Comparison of ENCODE assay signal across 14 cellular contexts in genomic region chr12:7847964-7848422, GRCh38. TPM values are rescaled to one million over a fixed set of nuclear protein-coding genes. Genes with fewer than 3 reads are reported as not detected.
A peak's percentile ranks its signal among the peaks of the same experiment; 100 is the strongest.
DNase-seq lines count a peak whose midpoint lies in the region; ATAC-seq, FAIRE-seq and TF ChIP-seq lines count a peak whose summit lies in the region.
"Not testable (repeated sequence)": the region's sequence is repeated elsewhere in the genome, so short reads cannot be mapped to it uniquely, and the experiment has no call there.
"Had no signal": no experiment of that assay in that cellular context is flagged by ENCODE, and none has a peak within 500 bp of the region (broad histone marks: within the 10 kb centered on the region; RNA-seq: fewer than 3 reads in every experiment).

No MANE protein-coding gene starts in this region.

- not testable (repeated sequence) for H3K27me3 Mint-ChIP-seq in astrocyte (ENCODE audit: low read depth, unreplicated experiment); glutamatergic neuron (ENCODE audit: unreplicated experiment); nephron progenitor cell (ENCODE audit: low read depth, poor library complexity); type B pancreatic cell

- not testable (repeated sequence) for TF ChIP-seq CTCF in A549 (IDR thresholded peaks at IDR 0.05); astrocyte (IDR thresholded peaks at IDR 0.05; ENCODE audit: insufficient read depth, low read depth, low read length); dorsolateral prefrontal cortex (IDR thresholded peaks at IDR 0.05 in 54 of 56, conservative IDR thresholded peaks at IDR 0.05 in 2 of 56; ENCODE audit: low read depth in 1 of 56, partially characterized antibody in 56 of 56); glutamatergic neuron (IDR thresholded peaks at IDR 0.05; ENCODE audit: partially characterized antibody, unreplicated experiment); nephron progenitor cell (IDR thresholded peaks at IDR 0.05); type B pancreatic cell (conservative IDR thresholded peaks at IDR 0.05)

- not testable (repeated sequence) for H3K36me3 Mint-ChIP-seq in astrocyte (ENCODE audit: low read depth, unreplicated experiment); glutamatergic neuron (ENCODE audit: unreplicated experiment); nephron progenitor cell (ENCODE audit: low read depth); type B pancreatic cell

- peak; percentile 56 to 60; a peak in 4 of 6 replicates for ATAC-seq in A549

- TF ChIP-seq EP300 in A549 (IDR thresholded peaks at IDR 0.05) = not testable (repeated sequence)

- peak; percentile 88 for FAIRE-seq in A549 (lab: Jason Lieb, UNC)
- FAIRE-seq in GM19239 (lab: Jason Lieb, UNC) = peak; percentile 66
- FAIRE-seq in HTR-8/SVneo (lab: Jason Lieb, UNC) = peak; percentile 58
- FAIRE-seq in astrocyte (lab: Jason Lieb, UNC) = peak; percentile 81

- H3K27ac Mint-ChIP-seq in astrocyte (ENCODE audit: unreplicated experiment) = peak overlapping the region; percentile 77
- H3K27ac Mint-ChIP-seq in glutamatergic neuron (ENCODE audit: unreplicated experiment) = peak overlapping the region; percentile 99
- H3K27ac Mint-ChIP-seq in nephron progenitor cell = peak overlapping the region; percentile 43
- peak overlapping the region; percentile 79 for H3K27ac Mint-ChIP-seq in type B pancreatic cell

- not testable (repeated sequence) for H3K27me3 ChIP-seq in astrocyte (ENCODE audit: insufficient read depth, low read length); dorsolateral prefrontal cortex

- not testable (repeated sequence) for DNase-seq in A549 (ENCODE audit: low read depth in 1 of 2, low spot score in 1 of 2); GM19239 (ENCODE audit: insufficient read length, low spot score); HTR-8/SVneo (ENCODE audit: insufficient read length, low spot score); astrocyte (ENCODE audit: low read depth); dorsolateral prefrontal cortex; glutamatergic neuron; nephron progenitor cell; type B pancreatic cell (ENCODE audit: extremely low spot score, unreplicated experiment)

- CTCF ChIA-PET in A549 (lab: Yijun Ruan, JAX) = interaction anchor here (0.8 to 1.5 kb wide), 2 partner anchors 16 to 231 kb away, joined by 3 read pairs; no protein-coding TSS in a partner anchor

- not testable (repeated sequence) for TF ChIP-seq POLR2A in A549 (IDR thresholded peaks at IDR 0.05; ENCODE audit: low read length)

- peaks cover 26% of the 10 kb centered on the region for H3K4me1 Mint-ChIP-seq in astrocyte (ENCODE audit: low read depth, unreplicated experiment)
- H3K4me1 Mint-ChIP-seq in glutamatergic neuron (ENCODE audit: low read depth, unreplicated experiment) = peaks cover 11% of the 10 kb centered on the region
- peaks cover 28% of the 10 kb centered on the region for H3K4me1 Mint-ChIP-seq in nephron progenitor cell
- not testable (repeated sequence) for H3K4me1 Mint-ChIP-seq in type B pancreatic cell (ENCODE audit: unreplicated experiment)

- not testable (repeated sequence) for TF ChIP-seq RAD21 in A549 (conservative IDR thresholded peaks at IDR 0.05 in 1 of 2, IDR thresholded peaks at IDR 0.05 in 1 of 2)

- not testable (repeated sequence) for H3K9me3 ChIP-seq in A549; astrocyte (ENCODE audit: insufficient read depth, low read depth, low read length)

- H3K27ac ChIP-seq in A549; astrocyte (ENCODE audit: low read depth, low read length): not testable (repeated sequence)
- H3K27ac ChIP-seq in dorsolateral prefrontal cortex = peak overlapping the region in 30 of 59 donors; percentile 23 to 80 (median 59)

- H3K79me2 ChIP-seq in astrocyte (ENCODE audit: insufficient read depth, low read length) = not testable (repeated sequence)

- not testable (repeated sequence) for H3K9ac ChIP-seq in astrocyte (ENCODE audit: low read length)

- H3K4me2 ChIP-seq in A549; astrocyte (ENCODE audit: low read length): not testable (repeated sequence)

- intact Hi-C loops in dorsolateral prefrontal cortex (cut with DNase I) = not testable (repeated sequence)

- not testable (repeated sequence) for H3K4me1 ChIP-seq in A549; astrocyte (ENCODE audit: insufficient read depth, low read length)

- not testable (repeated sequence) for H3K9me3 Mint-ChIP-seq in astrocyte (ENCODE audit: unreplicated experiment); glutamatergic neuron (ENCODE audit: unreplicated experiment); nephron progenitor cell; type B pancreatic cell

- POLR2A ChIA-PET in A549 (lab: Yijun Ruan, JAX) = not testable (repeated sequence)

- H4K20me1 ChIP-seq in astrocyte (ENCODE audit: insufficient read depth, low read length) = not testable (repeated sequence)

- WGBS in A549 (ENCODE audit: missing lambda C conversion rate) = 8% methylated on average over 3 of the region's 4 CpGs

- H3K4me3 ChIP-seq in A549; astrocyte (ENCODE audit: insufficient read depth, low read depth, low read length); dorsolateral prefrontal cortex: not testable (repeated sequence)

- H3K4me3 Mint-ChIP-seq in astrocyte (ENCODE audit: unreplicated experiment) (peak overlapping the region; percentile 54), glutamatergic neuron (ENCODE audit: unreplicated experiment) (peak overlapping the region; percentile 82)
- not testable (repeated sequence) for H3K4me3 Mint-ChIP-seq in nephron progenitor cell, type B pancreatic cell

- not testable (repeated sequence) for H2AFZ ChIP-seq in astrocyte (ENCODE audit: low read depth, low read length)

- not testable (repeated sequence) for H3K36me3 ChIP-seq in astrocyte (ENCODE audit: insufficient read depth, low read length)

RNA-seq across cellular contexts. Expression of gene SLC2A14, which starts 24.7 kb away (rescaled TPM):
- 0.68 and 0.91 TPM in 2 replicates for polyA plus RNA-seq in A549 (2011; rRNA removed)
- polyA plus RNA-seq in A549 (2012; cell fraction: cytosol; rRNA removed) = 0.03 and 0.05 TPM in 2 replicates
- polyA plus RNA-seq in A549 (2012; cell fraction: nucleus; rRNA removed) = 0.14 and 0.84 TPM in 2 replicates
- 0.16 to 0.30 TPM (median 0.25 TPM) in 3 replicates for polyA plus RNA-seq in A549 (2017; fragmentation: RNase III; extraction: RNeasy Plus Mini Kit Qiagen cat#74134 plus additional on column Dnase treatment)
- 0.17 and 0.92 TPM in 2 replicates for polyA minus RNA-seq in A549 (2011; rRNA and poly(A)+ RNA removed)
- 2.3 and 2.8 TPM in 2 replicates for total RNA-seq in astrocyte
- total RNA-seq in dorsolateral prefrontal cortex = 1 to 10 TPM in 37 of 120 experiments, under 1 TPM in 42, not detected in 41; 0.18 to 7.4 (median 0.71) TPM
- 1.3 TPM for total RNA-seq in glutamatergic neuron (ENCODE audit: unreplicated experiment)
- total RNA-seq in type B pancreatic cell (ENCODE audit: low replicate concordance) = 7.0 and 50.0 TPM in 2 replicates
- total RNA-seq: Daoy, HT-29, PC-3 had no signal

RNA-seq across cellular contexts. Expression of gene NANOG, which starts 58.8 kb away (rescaled TPM):
- polyA plus RNA-seq in A549 (2011; rRNA removed) = 0.05 TPM in 1 of 2 replicates, not detected in the other
- not detected in 2 replicates for polyA plus RNA-seq in A549 (2012; cell fraction: cytosol; rRNA removed)
- polyA plus RNA-seq in A549 (2012; cell fraction: nucleus; rRNA removed) = not detected in 2 replicates
- polyA plus RNA-seq in A549 (2017; fragmentation: RNase III; extraction: RNeasy Plus Mini Kit Qiagen cat#74134 plus additional on column Dnase treatment) = not detected in 3 replicates
- polyA minus RNA-seq in A549 (2011; rRNA and poly(A)+ RNA removed) = 0.05 TPM in 1 of 2 replicates, not detected in the other
- 0.16 and 0.94 TPM in 2 replicates for total RNA-seq in astrocyte
- 1 to 10 TPM in 50 of 120 experiments, under 1 TPM in 54, not detected in 16; 0.08 to 2.9 (median 0.93) TPM for total RNA-seq in dorsolateral prefrontal cortex
- total RNA-seq in glutamatergic neuron (ENCODE audit: unreplicated experiment) = 1.3 TPM
- not detected in 2 replicates for total RNA-seq in type B pancreatic cell (ENCODE audit: low replicate concordance)
- total RNA-seq: CD4-positive, alpha-beta T cell; Daoy; H4; HT-29; PC-3 had no signal
- polyA plus RNA-seq: AG04450 had no signal

Comparison
In these comparisons a context has a peak if more than half of its experiments do, and no peak if none do; other contexts are left out.
1. H3K27ac Mint-ChIP-seq: peak in every context shown above with its lines; median percentile 99 in glutamatergic neuron; 79 in type B pancreatic cell; 77 in astrocyte; 43 in nephron progenitor cell.